ENCODE assay signal across 1 cellular context in genomic region chr12:124480469-124481256, GRCh38.
TF ChIP-seq lines count a peak whose summit lies in the region.

No MANE protein-coding gene starts in this region.

TF ChIP-seq in GM12878, 131 proteins besides CTCF, POLR2A, EP300 and RAD21 (continued from another document and continues in another):
- TF ChIP-seq SP1 (IDR thresholded peaks at IDR 0.05; ENCODE audit: low read depth, low read length): no peak
- no peak for TF ChIP-seq CBX5 (IDR thresholded peaks at IDR 0.05; ENCODE audit: low read depth)
- no peak for TF ChIP-seq BCL11A (IDR thresholded peaks at IDR 0.05; ENCODE audit: low read depth, low read length)
- TF ChIP-seq RELB (IDR thresholded peaks at IDR 0.05; ENCODE audit: low read depth): peak; percentile 38; the same call in 1 of the 2 replicates
- no peak for TF ChIP-seq HDAC6 (IDR thresholded peaks at IDR 0.05; ENCODE audit: unreplicated experiment)
- no peak for TF ChIP-seq EGR1 (IDR thresholded peaks at IDR 0.05; ENCODE audit: borderline replicate concordance in 1 of 2, low read depth in 2 of 2, low read length in 2 of 2)
- TF ChIP-seq ZBTB11 (CRISPR knock-in tag; IDR thresholded peaks at IDR 0.05): no peak
- TF ChIP-seq MLLT1 (IDR thresholded peaks at IDR 0.05): peak; percentile 39; the same call in 1 of the 2 replicates
- no peak for TF ChIP-seq CBX3 (IDR thresholded peaks at IDR 0.05; ENCODE audit: borderline replicate concordance, low read depth)
- no peak for TF ChIP-seq HDAC2 (IDR thresholded peaks at IDR 0.05)
- peak; percentile 85; the same call in 1 of the 2 replicates for TF ChIP-seq SMARCA5 (IDR thresholded peaks at IDR 0.05)
- TF ChIP-seq MTA2 (IDR thresholded peaks at IDR 0.05; ENCODE audit: low read depth): peak; percentile 40; the same call in 1 of the 2 replicates
- TF ChIP-seq RB1 (IDR thresholded peaks at IDR 0.05; ENCODE audit: borderline replicate concordance): no peak; the same call in 1 of the 2 replicates
- TF ChIP-seq NR2C1 (IDR thresholded peaks at IDR 0.05): no peak
- peak in 1 of 2 experiments; percentile 62; a peak in 3 of 4 replicates for TF ChIP-seq IKZF2 (IDR thresholded peaks at IDR 0.05)
- no peak for TF ChIP-seq USF2 (IDR thresholded peaks at IDR 0.05; ENCODE audit: borderline replicate concordance, low read depth, low read length)
- TF ChIP-seq YBX1 (IDR thresholded peaks at IDR 0.05): no peak
- no peak for TF ChIP-seq RELA (IDR thresholded peaks at IDR 0.05; ENCODE audit: borderline replicate concordance, partially characterized antibody)
- TF ChIP-seq TBL1XR1 (IDR thresholded peaks at IDR 0.05; ENCODE audit: low read depth, low read length): peak; percentile 54; the same call in 1 of the 2 replicates
- 0 out of 2 replicates have a peak, but pooled peaks have one; percentile 50 for TF ChIP-seq PAX5 (IDR thresholded peaks at IDR 0.05; ENCODE audit: borderline replicate concordance, low read depth, low read length)
- TF ChIP-seq HSF1 (IDR thresholded peaks at IDR 0.05; ENCODE audit: low read depth, low read length): no peak
- TF ChIP-seq BACH1 (IDR thresholded peaks at IDR 0.05; ENCODE audit: borderline replicate concordance): no peak
- peak; percentile 51; the same call in 1 of the 3 replicates for TF ChIP-seq POU2F2 (IDR thresholded peaks at IDR 0.05; ENCODE audit: borderline replicate concordance, low read depth, low read length)
- no peak for TF ChIP-seq WRNIP1 (IDR thresholded peaks at IDR 0.05; ENCODE audit: borderline replicate concordance, low read depth, low read length)
- TF ChIP-seq CHD2 (IDR thresholded peaks at IDR 0.05; ENCODE audit: borderline replicate concordance, low read depth, low read length): no peak; the same call in 1 of the 2 replicates
- no peak for TF ChIP-seq ZBTB40 (IDR thresholded peaks at IDR 0.05; ENCODE audit: borderline replicate concordance)
- no peak for TF ChIP-seq KLF5 (IDR thresholded peaks at IDR 0.05; ENCODE audit: partially characterized antibody)
- TF ChIP-seq ESRRA (IDR thresholded peaks at IDR 0.05; ENCODE audit: low read length): no peak
- TF ChIP-seq JUNB (IDR thresholded peaks at IDR 0.05): no peak
- TF ChIP-seq JUND (IDR thresholded peaks at IDR 0.05; ENCODE audit: low read depth, low read length): no peak
- TF ChIP-seq STAT1 (conservative IDR thresholded peaks at IDR 0.05): no peak
- TF ChIP-seq REST (IDR thresholded peaks at IDR 0.05; ENCODE audit: low read depth, low read length): no peak
- TF ChIP-seq ZNF592 (IDR thresholded peaks at IDR 0.05): no peak
